ENCODE assay signal across 8 cellular contexts in genomic region chr2:208256192-208256782, GRCh38. TPM values are rescaled to one million over a fixed set of nuclear protein-coding genes. Genes with fewer than 3 reads are reported as not detected.
A peak's percentile ranks its signal among the peaks of the same experiment; 100 is the strongest.
DNase-seq lines count a peak whose midpoint lies in the region; ATAC-seq and TF ChIP-seq lines count a peak whose summit lies in the region.

No MANE protein-coding gene starts in this region.

- no peak for ATAC-seq in activated CD8-positive, alpha-beta T cell treated with anti-CD3 and anti-CD28 coated beads for 36 hours
- ATAC-seq in activated CD8-positive, alpha-beta T cell treated with anti-CD3 and anti-CD28 coated beads, Interleukin-2, amount 10 ng/mL, durations not matched to agents 7 days and 5 days: no peak
- ATAC-seq in central memory CD8-positive, alpha-beta T cell (replicated peaks; ENCODE audit: extremely low read depth, poor library complexity, severe bottlenecking): no peak
- no peak for ATAC-seq in GM18519 (IDR thresholded peaks at IDR 0.05; ENCODE audit: low FRiP score, unreplicated experiment)

- H3K4me2 ChIP-seq in Loucy (ENCODE audit: low read depth, low read length, poor library complexity, severe bottlenecking): peak overlapping the region; percentile 70

- no peak overlapping the region for H3K27ac Mint-ChIP-seq in activated CD8-positive, alpha-beta T cell treated with anti-CD3 and anti-CD28 coated beads for 36 hours
- no peak overlapping the region for H3K27ac Mint-ChIP-seq in activated CD8-positive, alpha-beta T cell treated with anti-CD3 and anti-CD28 coated beads, Interleukin-2, amount 10 ng/mL, durations not matched to agents 7 days and 5 days
- H3K27ac Mint-ChIP-seq in central memory CD8-positive, alpha-beta T cell (ENCODE audit: low read depth): no peak overlapping the region

- POLR2A ChIA-PET in activated CD8-positive, alpha-beta T cell treated with anti-CD3 and anti-CD28 coated beads for 36 hours (lab: Charles Lee): interaction anchor here (0.7 kb wide), 1 partner anchor 19 kb away, joined by 3 read pairs; no protein-coding TSS in a partner anchor
- POLR2A ChIA-PET in activated CD8-positive, alpha-beta T cell treated with anti-CD3 and anti-CD28 coated beads, Interleukin-2, amount 10 ng/mL, durations not matched to agents 7 days and 5 days (lab: Charles Lee): no interaction called here

- H3K4me3 Mint-ChIP-seq in activated CD8-positive, alpha-beta T cell treated with anti-CD3 and anti-CD28 coated beads for 36 hours: no peak overlapping the region
- no peak overlapping the region for H3K4me3 Mint-ChIP-seq in activated CD8-positive, alpha-beta T cell treated with anti-CD3 and anti-CD28 coated beads, Interleukin-2, amount 10 ng/mL, durations not matched to agents 7 days and 5 days
- H3K4me3 Mint-ChIP-seq in central memory CD8-positive, alpha-beta T cell: peak overlapping the region; percentile 98

- H3K36me3 ChIP-seq in Loucy (ENCODE audit: insufficient read depth, low read length) (peaks cover 12% of the 10 kb centered on the region), rectal smooth muscle tissue (ENCODE audit: control insufficient read depth, insufficient read depth, low read length) (peaks cover under 1% of the 10 kb centered on the region)

- no peaks in the 10 kb centered on the region for H3K27me3 Mint-ChIP-seq in activated CD8-positive, alpha-beta T cell treated with anti-CD3 and anti-CD28 coated beads for 36 hours
- H3K27me3 Mint-ChIP-seq in activated CD8-positive, alpha-beta T cell treated with anti-CD3 and anti-CD28 coated beads, Interleukin-2, amount 10 ng/mL, durations not matched to agents 7 days and 5 days (ENCODE audit: low read depth): no peaks in the 10 kb centered on the region
- H3K27me3 Mint-ChIP-seq in central memory CD8-positive, alpha-beta T cell: no peaks in the 10 kb centered on the region

- CTCF ChIA-PET in activated CD8-positive, alpha-beta T cell treated with anti-CD3 and anti-CD28 coated beads for 36 hours (lab: Charles Lee): interaction anchor here (1.5 to 7.3 kb wide), 3 partner anchors 12 to 82 kb away, joined by 3 to 77 read pairs (median 62); partner anchors contain the start of gene PIKFYVE
- CTCF ChIA-PET in activated CD8-positive, alpha-beta T cell treated with anti-CD3 and anti-CD28 coated beads, Interleukin-2, amount 10 ng/mL, durations not matched to agents 7 days and 5 days (lab: Charles Lee): interaction anchor here (4.9 to 6.2 kb wide), 3 partner anchors 12 to 154 kb away, joined by 32 to 106 read pairs (median 44); partner anchors contain the start of gene PIKFYVE

- H3K4me1 ChIP-seq in Loucy (ENCODE audit: insufficient read depth, low read length, poor library complexity, severe bottlenecking) (peaks cover 40% of the 10 kb centered on the region), rectal smooth muscle tissue (ENCODE audit: control insufficient read depth, insufficient read depth, low read length) (no peaks in the 10 kb centered on the region)

- no peaks in the 10 kb centered on the region for H3K27me3 ChIP-seq in Loucy (ENCODE audit: insufficient read depth, low read length, poor library complexity, severe bottlenecking)
- H3K27me3 ChIP-seq in rectal smooth muscle tissue (ENCODE audit: control insufficient read depth, insufficient read depth, low read length): no peaks in the 10 kb centered on the region

- peaks cover 40% of the 10 kb centered on the region for H3K79me2 ChIP-seq in Loucy (ENCODE audit: insufficient read depth, low read length)

- peaks cover 20% of the 10 kb centered on the region for H3K4me1 Mint-ChIP-seq in activated CD8-positive, alpha-beta T cell treated with anti-CD3 and anti-CD28 coated beads for 36 hours (ENCODE audit: low read depth)
- H3K4me1 Mint-ChIP-seq in activated CD8-positive, alpha-beta T cell treated with anti-CD3 and anti-CD28 coated beads, Interleukin-2, amount 10 ng/mL, durations not matched to agents 7 days and 5 days (ENCODE audit: low read depth): peaks cover 23% of the 10 kb centered on the region
- H3K4me1 Mint-ChIP-seq in central memory CD8-positive, alpha-beta T cell: peaks cover 27% of the 10 kb centered on the region

- peaks cover 7% of the 10 kb centered on the region for H3K36me3 Mint-ChIP-seq in activated CD8-positive, alpha-beta T cell treated with anti-CD3 and anti-CD28 coated beads for 36 hours (ENCODE audit: low read depth)
- peaks cover 23% of the 10 kb centered on the region for H3K36me3 Mint-ChIP-seq in activated CD8-positive, alpha-beta T cell treated with anti-CD3 and anti-CD28 coated beads, Interleukin-2, amount 10 ng/mL, durations not matched to agents 7 days and 5 days (ENCODE audit: low read depth)
- peaks cover 9% of the 10 kb centered on the region for H3K36me3 Mint-ChIP-seq in central memory CD8-positive, alpha-beta T cell (ENCODE audit: insufficient read depth)

- intact Hi-C loops in activated CD8-positive, alpha-beta T cell treated with anti-CD3 and anti-CD28 coated beads for 36 hours (cut with micrococcal nuclease): no loop called here

- H3K9me3 ChIP-seq in Loucy (ENCODE audit: insufficient read depth, low read depth, low read length): no peaks in the 10 kb centered on the region

- no peak for TF ChIP-seq POLR2A in erythroblast (IDR thresholded peaks at IDR 0.05; ENCODE audit: low read length)

- H3K9me3 Mint-ChIP-seq in activated CD8-positive, alpha-beta T cell treated with anti-CD3 and anti-CD28 coated beads for 36 hours: no peaks in the 10 kb centered on the region
- no peaks in the 10 kb centered on the region for H3K9me3 Mint-ChIP-seq in activated CD8-positive, alpha-beta T cell treated with anti-CD3 and anti-CD28 coated beads, Interleukin-2, amount 10 ng/mL, durations not matched to agents 7 days and 5 days (ENCODE audit: insufficient read depth)
- H3K9me3 Mint-ChIP-seq in central memory CD8-positive, alpha-beta T cell: no peaks in the 10 kb centered on the region

- H3K9ac ChIP-seq in Loucy (ENCODE audit: low read depth, low read length, poor library complexity, severe bottlenecking) (peak overlapping the region; percentile 92), rectal smooth muscle tissue (ENCODE audit: low read length) (no peak overlapping the region)

- no peaks in the 10 kb centered on the region for H3F3A ChIP-seq in Loucy (ENCODE audit: low read depth)

- H3K4me3 ChIP-seq in Loucy (ENCODE audit: low read length, poor library complexity, severe bottlenecking): peak overlapping the region; percentile 94
- H3K4me3 ChIP-seq in rectal smooth muscle tissue (ENCODE audit: low read length): no peak overlapping the region

- peaks cover 30% of the 10 kb centered on the region for H4K20me1 ChIP-seq in Loucy (ENCODE audit: insufficient read depth, low read length, poor library complexity, severe bottlenecking)

- TF ChIP-seq CTCF in activated CD8-positive, alpha-beta T cell treated with anti-CD3 and anti-CD28 coated beads for 36 hours (IDR thresholded peaks at IDR 0.05): peak; percentile 18
- TF ChIP-seq CTCF in Loucy (conservative IDR thresholded peaks at IDR 0.05; ENCODE audit: low read length): peak; percentile 61

- no peak overlapping the region for H2AFZ ChIP-seq in Loucy (ENCODE audit: low read length)

- DNase-seq in activated CD8-positive, alpha-beta T cell treated with anti-CD3 and anti-CD28 coated beads for 36 hours: peak; percentile 11
- DNase-seq in activated CD8-positive, alpha-beta T cell treated with anti-CD3 and anti-CD28 coated beads, Interleukin-2, amount 10 ng/mL, durations not matched to agents 7 days and 5 days: no peak
- no peak for DNase-seq in central memory CD8-positive, alpha-beta T cell (ENCODE audit: low spot score in 2 of 2)
- no peak for DNase-seq in erythroblast (lab: John Stamatoyannopoulos, UW)
- no peak for DNase-seq in NCI-H2107 (lab: John Stamatoyannopoulos, UW)

- H3K27ac ChIP-seq in rectal smooth muscle tissue (ENCODE audit: low read depth, low read length): peak overlapping the region; percentile 65

- no peaks in the 10 kb centered on the region for H3K9me2 ChIP-seq in Loucy (replicated peaks; ENCODE audit: low read depth, low read length)

RNA-seq across cellular contexts. Expression of gene IDH1, which starts 1.4 kb away (rescaled TPM):
- total RNA-seq in activated CD8-positive, alpha-beta T cell treated with anti-CD3 and anti-CD28 coated beads for 36 hours: 10 to 100 TPM; 19.0 to 19.7 TPM
- total RNA-seq in activated CD8-positive, alpha-beta T cell treated with anti-CD3 and anti-CD28 coated beads, Interleukin-2, amount 10 ng/mL, durations not matched to agents 7 days and 5 days: 10 to 100 TPM; 29.0 to 29.5 TPM

RNA-seq across cellular contexts. Expression of gene PIKFYVE, which starts 9.8 kb away (rescaled TPM):
- total RNA-seq in activated CD8-positive, alpha-beta T cell treated with anti-CD3 and anti-CD28 coated beads for 36 hours: 10 to 100 TPM; 16.4 to 16.9 TPM
- 10 to 100 TPM; 27.4 to 29.3 TPM for total RNA-seq in activated CD8-positive, alpha-beta T cell treated with anti-CD3 and anti-CD28 coated beads, Interleukin-2, amount 10 ng/mL, durations not matched to agents 7 days and 5 days
